Comparison of ENCODE assay signal across 8 cellular contexts in the genomic region with DNA sequence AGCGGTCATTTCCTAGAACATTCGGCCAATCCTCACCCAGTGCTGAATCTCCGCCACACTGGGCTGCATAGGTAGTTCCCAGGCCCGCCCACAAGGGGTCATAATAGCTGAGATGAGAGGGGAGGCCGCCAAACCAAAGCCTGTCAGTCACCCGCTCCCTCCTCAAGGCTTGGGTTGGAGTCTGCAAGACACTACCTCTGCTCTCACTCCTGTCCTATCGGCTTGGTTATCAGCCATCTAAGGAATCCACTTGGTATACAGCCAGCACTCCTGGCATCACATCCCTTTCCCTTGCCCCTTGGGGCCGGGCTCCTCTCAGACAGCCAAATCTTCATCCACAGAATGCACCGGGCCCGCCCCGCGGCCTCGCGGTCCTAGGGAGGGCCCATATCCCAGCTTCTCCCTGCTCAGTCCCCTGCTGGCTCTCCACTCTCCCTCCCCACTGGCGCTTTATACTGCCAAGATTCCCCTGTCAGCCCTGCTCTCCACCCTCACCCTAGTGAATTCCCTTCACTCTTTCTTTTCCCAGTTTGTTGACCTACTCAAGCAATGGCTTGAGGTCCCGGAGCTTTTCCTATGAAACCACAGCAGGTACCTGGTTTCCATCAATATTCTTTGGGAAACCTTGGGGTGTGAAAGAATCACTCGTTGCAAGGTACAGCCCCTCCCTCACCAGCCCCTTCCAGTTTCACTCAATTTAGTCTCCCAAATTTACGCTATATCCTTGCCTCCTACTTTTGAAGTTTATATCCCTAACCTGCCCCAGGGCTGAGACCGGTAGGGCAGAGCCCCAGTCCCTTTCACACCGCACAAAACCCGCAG. TPM values are rescaled to one million over a fixed set of nuclear protein-coding genes. Genes with fewer than 3 reads are reported as not detected.
DNase-seq lines count a peak whose midpoint lies in the region; ATAC-seq and TF ChIP-seq lines count a peak whose summit lies in the region.

No MANE protein-coding gene starts in this region.

- TF ChIP-seq CTCF in MM.1S (IDR thresholded peaks at IDR 0.05; ENCODE audit: low read length) = peak; percentile 62
- peak; percentile 75 for TF ChIP-seq CTCF in VCaP (conservative IDR thresholded peaks at IDR 0.05)

- no peaks in the 10 kb centered on the region for H3K9me2 ChIP-seq in MM.1S (replicated peaks; ENCODE audit: insufficient read depth, low read length)

- H3K4me3 ChIP-seq in MM.1S (ENCODE audit: low read length) = peak overlapping the region; percentile 91

- H3K4me2 ChIP-seq in MM.1S (ENCODE audit: low read depth, low read length) = peak overlapping the region; percentile 99

- DNase-seq in Daoy (ENCODE audit: low read depth) (peak; percentile 87), MM.1S (peak; percentile 75), islet precursor cell (peak; percentile 97), NCI-H774 (lab: John Stamatoyannopoulos, UW) (no peak)
- peak; percentile 55 for DNase-seq in central memory CD4-positive, alpha-beta T cell
- DNase-seq in stimulated activated CD4-positive, alpha-beta T cell treated with anti-CD3 and anti-CD28 coated beads, Interleukin-15, amount 100 ng/mL, for 1 hour (ENCODE audit: low read depth in 1 of 2, low spot score in 1 of 2) = peak; percentile 42 to 58

- H2AFZ ChIP-seq in MM.1S (ENCODE audit: low read length) = no peak overlapping the region

- H3F3A ChIP-seq in MM.1S (ENCODE audit: insufficient read depth, low read length) = peaks cover 14% of the 10 kb centered on the region

- peaks cover 54% of the 10 kb centered on the region for H3K79me2 ChIP-seq in MM.1S (ENCODE audit: low read length)

- H4K20me1 ChIP-seq in MM.1S (ENCODE audit: insufficient read depth, low read length) = no peaks in the 10 kb centered on the region

- H3K27ac ChIP-seq in MM.1S (ENCODE audit: low read length) = no peak overlapping the region
- peak overlapping the region; percentile 47 for H3K27ac ChIP-seq in VCaP

- no peaks in the 10 kb centered on the region for H3K27me3 ChIP-seq in MM.1S (replicated peaks; ENCODE audit: insufficient read depth, low read length)

- no peaks in the 10 kb centered on the region for H3K36me3 ChIP-seq in MM.1S (replicated peaks; ENCODE audit: insufficient read depth, low read length)

- H3K9ac ChIP-seq in MM.1S (ENCODE audit: low read length) = peak overlapping the region; percentile 62; the same call in 1 of the 2 replicates

- no peaks in the 10 kb centered on the region for H3K9me3 ChIP-seq in MM.1S (replicated peaks; ENCODE audit: insufficient read depth, low read length)

- 0 out of 2 replicates have a peak, but pooled peaks cover 8% of the 10 kb centered on the region for H3K4me1 ChIP-seq in MM.1S (ENCODE audit: low read length)

- ATAC-seq in GM21737 (IDR thresholded peaks at IDR 0.05; ENCODE audit: unreplicated experiment) = peak; percentile 44

RNA-seq across cellular contexts. Expression of gene IFFO1, which starts 1.5 kb away (rescaled TPM):
- total RNA-seq in Daoy (2014; rRNA removed; shearing (Covaris generic)) = 5.9 and 11.8 TPM in 2 replicates

RNA-seq across cellular contexts. Expression of gene NOP2, which starts 13.7 kb away (rescaled TPM):
- total RNA-seq in Daoy (2014; rRNA removed; shearing (Covaris generic)) = 111 and 129 TPM in 2 replicates

RNA-seq across cellular contexts. Expression of gene GAPDH, which starts 20.1 kb away (rescaled TPM):
- 5,302 and 5,697 TPM in 2 replicates for total RNA-seq in Daoy (2014; rRNA removed; shearing (Covaris generic))

RNA-seq across cellular contexts. Expression of gene CHD4, which starts 52.8 kb away (rescaled TPM):
- total RNA-seq in Daoy (2014; rRNA removed; shearing (Covaris generic)) = 330 and 358 TPM in 2 replicates
